ENCODE assay signal across 8 cellular contexts in the genomic region with DNA sequence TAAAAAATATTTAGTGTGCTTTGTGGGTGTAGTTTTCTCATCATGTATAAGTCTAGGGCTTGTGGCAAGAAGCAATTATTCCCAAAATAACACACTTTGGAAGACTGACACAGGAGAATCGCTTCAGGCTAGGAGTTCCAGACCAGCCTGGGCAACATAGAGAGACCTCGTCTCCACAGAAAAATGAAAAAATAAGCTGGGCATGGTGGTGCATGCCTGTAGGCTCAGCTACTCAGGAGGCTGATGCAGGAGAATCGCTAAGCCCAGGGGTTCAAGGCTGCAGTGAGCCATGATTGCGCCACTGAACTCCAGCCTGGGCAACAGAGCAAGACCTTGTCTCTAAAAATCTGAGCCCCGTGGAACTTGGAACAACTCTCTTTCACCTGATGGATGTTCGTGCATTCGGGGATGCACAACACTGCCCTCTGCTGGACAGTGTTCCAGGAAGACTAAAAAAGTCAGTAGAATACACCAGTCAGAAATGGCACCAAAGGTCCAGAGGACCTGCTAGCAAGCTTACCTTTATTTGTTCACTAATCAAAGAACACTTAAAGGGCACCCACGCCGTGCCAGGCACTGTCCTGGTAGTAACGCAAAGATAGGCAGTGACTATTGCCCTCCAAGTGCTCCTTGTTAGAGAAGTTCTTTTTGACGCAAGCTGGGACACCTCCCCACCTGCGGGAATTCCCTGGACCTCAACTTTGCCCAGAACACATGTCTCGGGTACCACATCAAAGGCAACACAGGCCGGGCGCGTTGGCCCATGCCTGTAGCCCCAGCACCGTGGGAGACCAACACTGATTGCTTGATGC.
DNase-seq lines count a peak whose midpoint lies in the region; TF ChIP-seq lines count a peak whose summit lies in the region.

No MANE protein-coding gene starts in this region.

- H3K9me2 ChIP-seq in SK-N-SH, result peaks cover 5% of the 10 kb centered on the region; the same call in 1 of the 2 replicates

- DNase-seq in SKM-1 treated with dmso at 0.1 percent for 144 hours (lab: John Stamatoyannopoulos, UW; ENCODE audit: unreplicated experiment) (peak; percentile 39), SKM-1 (lab: John Stamatoyannopoulos, UW; ENCODE audit: unreplicated experiment) (no peak), LNCaP clone FGC (ENCODE audit: low read depth) (peak; percentile 44), SK-N-SH (peak; percentile 65), astrocyte of the spinal cord (ENCODE audit: low read depth, low spot score) (peak; percentile 12), iPS DF 4.7 (ENCODE audit: extremely low read depth, low spot score) (peak; percentile 56), cortex of kidney (lab: John Stamatoyannopoulos, UW) (no peak)
- DNase-seq in stimulated activated CD4-positive, alpha-beta T cell treated with anti-CD3 and anti-CD28 coated beads, Interleukin-1b, Interleukin-23, amount 100 ng/mL, for 24 hours (ENCODE audit: low read depth in 4 of 4, low spot score in 1 of 4), result peak; percentile 24 to 31 (median 28)

- no peak overlapping the region for H3K27ac ChIP-seq in SK-N-SH (ENCODE audit: low read depth in 2 of 2, low read length in 1 of 2)

- no peak overlapping the region for H3K4me3 ChIP-seq in LNCaP clone FGC (ENCODE audit: low read depth, low read length)
- peak overlapping the region in 1 of 2 experiments; percentile 49; a peak in 1 of 4 replicates for H3K4me3 ChIP-seq in SK-N-SH (ENCODE audit: low read depth in 2 of 2, low read length in 1 of 2)
- H3K4me3 ChIP-seq in astrocyte of the spinal cord (ENCODE audit: low read depth, low read length), result no peak overlapping the region

- 19% methylated on average over 17 of the region's 17 CpGs for WGBS in SK-N-SH (ENCODE audit: low lambda C conversion rate)

- no peaks in the 10 kb centered on the region for H4K20me1 ChIP-seq in SK-N-SH (ENCODE audit: insufficient read depth)

- no peak overlapping the region for H2AFZ ChIP-seq in SK-N-SH (ENCODE audit: low read depth)

- H3K9ac ChIP-seq in SK-N-SH, result no peak overlapping the region

- POLR2A ChIA-PET in SK-N-SH (lab: Yijun Ruan, JAX), result no interaction called here

- H3K4me1 ChIP-seq in SK-N-SH (ENCODE audit: control insufficient read depth in 1 of 2, insufficient read depth in 2 of 2, low read depth in 1 of 2, low read length in 1 of 2), result peaks cover 0 to 6% of the 10 kb centered on the region in 2 experiments; a peak in 1 of 4 replicates

- TF ChIP-seq CTCF in LNCaP clone FGC (IDR thresholded peaks at IDR 0.05; ENCODE audit: control insufficient read depth, extremely low read depth, insufficient read depth) (peak; percentile 87), SK-N-SH (IDR thresholded peaks at IDR 0.05) (peak; percentile 92), astrocyte of the spinal cord (IDR thresholded peaks at IDR 0.05; ENCODE audit: low read depth, low read length) (peak; percentile 48)

- in situ Hi-C loops in astrocyte of the spinal cord (cut with HindIII; ENCODE audit: low sequenced_read_pairs), result no loop called here

- H3F3A ChIP-seq in SK-N-SH (replicated peaks; ENCODE audit: insufficient read depth), result no peaks in the 10 kb centered on the region

- peaks cover 0 to 6% of the 10 kb centered on the region in 2 experiments for H3K36me3 ChIP-seq in SK-N-SH (replicated peaks in 1 of 2; ENCODE audit: control insufficient read depth in 1 of 2, insufficient read depth in 2 of 2, low read length in 1 of 2)

- no peak overlapping the region for H3K4me2 ChIP-seq in SK-N-SH

- H3K9me3 ChIP-seq in SK-N-SH, result peaks cover 6% of the 10 kb centered on the region; the same call in 1 of the 2 replicates

- CTCF ChIA-PET in SK-N-SH (lab: Yijun Ruan, JAX), result interaction anchor here (0.7 to 5.1 kb wide), 38 partner anchors 9 to 1658 kb away, joined by 3 to 46 read pairs (median 4); no protein-coding TSS in a partner anchor

- TF ChIP-seq EP300 in SK-N-SH (IDR thresholded peaks at IDR 0.05; ENCODE audit: borderline replicate concordance in 1 of 2, low read depth in 1 of 2, low read length in 1 of 2), result no peak

- H3K79me2 ChIP-seq in SK-N-SH (ENCODE audit: insufficient read depth), result no peaks in the 10 kb centered on the region

- H3K27me3 ChIP-seq in SK-N-SH (ENCODE audit: insufficient read depth), result no peaks in the 10 kb centered on the region

- peak; percentile 67 for TF ChIP-seq RAD21 in SK-N-SH (IDR thresholded peaks at IDR 0.05; ENCODE audit: low read length)

TF ChIP-seq in SK-N-SH, 30 proteins besides CTCF, POLR2A, EP300 and RAD21:
- TF ChIP-seq SMC3 (IDR thresholded peaks at IDR 0.05; ENCODE audit: low read depth, low read length), result peak; percentile 72
- no peak for TF ChIP-seq MXI1 (IDR thresholded peaks at IDR 0.05; ENCODE audit: low read depth, low read length)

Comparison
In these comparisons a context has a peak if more than half of its experiments do, and no peak if none do; other contexts are left out.
1. DNase-seq: peak in SKM-1 treated with dmso at 0.1 percent for 144 hours (single experiment), LNCaP clone FGC (single experiment), SK-N-SH (single experiment), astrocyte of the spinal cord (single experiment), iPS DF 4.7 (single experiment) and stimulated activated CD4-positive, alpha-beta T cell treated with anti-CD3 and anti-CD28 coated beads, Interleukin-1b, Interleukin-23, amount 100 ng/mL, for 24 hours (4 of 4); none in SKM-1 (single experiment) and cortex of kidney (single experiment).
2. Peak in every context shown above with its lines, with median percentiles within 50 percentile points of each other: CTCF ChIP-seq.